11 cellular contexts compared by ENCODE assay signal in the genomic region with DNA sequence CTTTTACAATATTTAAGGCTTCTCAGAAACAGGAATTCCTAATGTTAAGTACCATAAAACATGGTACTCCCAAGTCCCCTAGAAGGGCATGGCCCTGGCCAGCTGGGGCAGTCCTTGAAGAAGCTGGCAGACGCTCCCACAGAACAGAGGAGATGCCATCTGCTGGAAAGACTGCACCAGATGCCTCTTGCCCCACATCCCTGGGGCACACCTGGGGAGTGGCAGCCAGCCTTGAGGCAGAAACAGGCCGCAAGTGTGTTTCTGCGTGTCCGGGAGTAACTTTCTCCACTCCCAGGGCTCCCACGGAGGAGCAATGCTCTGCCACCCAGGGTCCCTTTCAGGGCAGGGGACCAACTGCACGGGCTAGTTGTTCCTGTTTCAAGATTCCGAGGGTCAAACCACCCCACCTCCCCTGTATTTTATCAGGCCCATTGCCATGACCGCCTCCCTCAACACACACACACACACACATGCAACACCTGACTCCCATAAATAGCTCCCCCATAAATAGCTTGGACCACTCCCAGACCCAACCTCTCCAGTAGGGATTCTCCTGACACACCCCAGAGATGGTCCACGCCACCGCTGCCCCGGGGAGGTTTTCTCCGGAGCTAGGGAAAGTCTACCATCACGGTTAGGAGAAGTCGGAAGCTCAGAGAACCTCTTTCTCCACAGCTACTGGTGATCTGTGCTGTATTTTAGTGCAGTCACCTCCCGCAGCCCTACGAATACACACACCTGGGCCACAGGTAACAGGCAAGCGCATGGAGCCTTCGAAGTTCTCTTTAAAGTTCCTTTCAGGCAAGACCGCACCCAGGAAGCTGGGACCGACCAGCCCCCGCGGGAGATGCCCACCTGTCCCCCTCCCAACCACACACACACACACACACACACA. TPM values are rescaled to one million over a fixed set of nuclear protein-coding genes. Genes with fewer than 3 reads are reported as not detected.
A peak's percentile ranks its signal among the peaks of the same experiment; 100 is the strongest.
DNase-seq lines count a peak whose midpoint lies in the region; ATAC-seq, FAIRE-seq and TF ChIP-seq lines count a peak whose summit lies in the region.
"Had no signal": no experiment of that assay in that cellular context is flagged by ENCODE, and none has a peak within 500 bp of the region (broad histone marks: within the 10 kb centered on the region; RNA-seq: fewer than 3 reads in every experiment).

No MANE protein-coding gene starts in this region.

- no peak overlapping the region for H4K91ac ChIP-seq in neuronal stem cell (ENCODE audit: low read depth, low read length, poor library complexity)

- H3K79me1 ChIP-seq in neuronal stem cell (ENCODE audit: low read depth, low read length): no peaks in the 10 kb centered on the region

- CTCF ChIA-PET in endothelial cell of umbilical vein (lab: Charles Lee): interaction anchor here (0.6 to 9.6 kb wide), 18 partner anchors 10 to 695 kb away, joined by 3 to 173 read pairs (median 4); no protein-coding TSS in a partner anchor
- CTCF ChIA-PET in activated naive CD4-positive, alpha-beta T cell treated with anti-CD3 and anti-CD28 coated beads for 36 hours (lab: Charles Lee): interaction anchor here (0.6 to 1.9 kb wide), 4 partner anchors 132 to 181 kb away, joined by 3 to 8 read pairs (median 4); no protein-coding TSS in a partner anchor

- FAIRE-seq in endothelial cell of umbilical vein (lab: Jason Lieb, UNC): peak; percentile 46

- H3K9ac ChIP-seq in endothelial cell of umbilical vein (replicated peaks; ENCODE audit: extremely low read depth, insufficient read depth, low read length) (peak overlapping the region; percentile 55), neuronal stem cell (ENCODE audit: low read depth, low read length, poor library complexity) (no peak overlapping the region)

- H3K4me3 ChIP-seq in AG10803 (ENCODE audit: low read length) (peak overlapping the region; percentile 79), endothelial cell of umbilical vein (replicated peaks in 1 of 3; ENCODE audit: insufficient read depth in 1 of 3, low read depth in 1 of 3, low read length in 3 of 3) (peak overlapping the region; percentile 54 to 93 (median 56)), neuronal stem cell (ENCODE audit: low read length in 2 of 2) (peak overlapping the region; percentile 70 to 86)

- H2AFZ ChIP-seq in endothelial cell of umbilical vein (ENCODE audit: low read depth, low read length): peak overlapping the region; percentile 74
- H2AFZ ChIP-seq in neuronal stem cell (ENCODE audit: low read length): peak overlapping the region; percentile 99

- peak overlapping the region; percentile 76 for H2BK12ac ChIP-seq in neuronal stem cell (ENCODE audit: low read length)

- dilution Hi-C loops in endothelial cell of umbilical vein (cut with MboI; ENCODE audit: extremely low pct_ligation_motif_present, low sequenced_read_pairs): no loop called here

- peaks cover 6% of the 10 kb centered on the region in 2 experiments for H3K27me3 ChIP-seq in endothelial cell of umbilical vein (ENCODE audit: control insufficient read depth in 2 of 2, insufficient read depth in 2 of 2, low read length in 2 of 2)
- H3K27me3 ChIP-seq in neuronal stem cell (ENCODE audit: control insufficient read depth in 3 of 3, insufficient read depth in 3 of 3, low read depth in 1 of 3, low read length in 3 of 3): peaks cover 9 to 17% (median 12%) of the 10 kb centered on the region in 3 experiments

- no peak overlapping the region for H3K23ac ChIP-seq in neuronal stem cell (ENCODE audit: low read depth, low read length, poor library complexity)

- H3K4me1 ChIP-seq in endothelial cell of umbilical vein (ENCODE audit: control insufficient read depth, extremely low read depth, insufficient read depth, low read length) (peaks cover 20% of the 10 kb centered on the region), neuronal stem cell (ENCODE audit: control insufficient read depth in 2 of 2, insufficient read depth in 1 of 2, low read depth in 1 of 2, low read length in 2 of 2) (peaks cover 0 to 4% of the 10 kb centered on the region in 2 donors)

- TF ChIP-seq POLR2A in endothelial cell of umbilical vein (IDR thresholded peaks at IDR 0.05; ENCODE audit: low read depth, low read length): peak; percentile 0

- no peak overlapping the region for H3K4ac ChIP-seq in neuronal stem cell (ENCODE audit: low read length)

- H3K9me3 Mint-ChIP-seq in activated T-cell treated with anti-CD3 and anti-CD28 coated beads, Interleukin-2, amount 50 U/mL, for 24 hours: no peaks in the 10 kb centered on the region
- H3K9me3 Mint-ChIP-seq in activated naive CD4-positive, alpha-beta T cell treated with anti-CD3 and anti-CD28 coated beads for 36 hours: no peaks in the 10 kb centered on the region

- no peaks in the 10 kb centered on the region for H3K4me1 Mint-ChIP-seq in activated T-cell treated with anti-CD3 and anti-CD28 coated beads, Interleukin-2, amount 50 U/mL, for 24 hours (ENCODE audit: low read depth)
- peaks cover 2% of the 10 kb centered on the region for H3K4me1 Mint-ChIP-seq in activated naive CD4-positive, alpha-beta T cell treated with anti-CD3 and anti-CD28 coated beads for 36 hours (ENCODE audit: low read depth)

- no peak overlapping the region for H3K14ac ChIP-seq in neuronal stem cell (ENCODE audit: low read length)

- H2AK5ac ChIP-seq in neuronal stem cell (ENCODE audit: low read depth, low read length): no peak overlapping the region

- H2BK15ac ChIP-seq in neuronal stem cell (ENCODE audit: low read length): no peak overlapping the region

- no peak overlapping the region for H3K4me3 Mint-ChIP-seq in activated T-cell treated with anti-CD3 and anti-CD28 coated beads, Interleukin-2, amount 50 U/mL, for 24 hours
- H3K4me3 Mint-ChIP-seq in activated naive CD4-positive, alpha-beta T cell treated with anti-CD3 and anti-CD28 coated beads for 36 hours: no peak overlapping the region

- H3K18ac ChIP-seq in neuronal stem cell (ENCODE audit: low read length): peak overlapping the region; percentile 81

- peak overlapping the region; percentile 91 for H3K4me2 ChIP-seq in endothelial cell of umbilical vein (ENCODE audit: insufficient read depth, low read length)
- H3K4me2 ChIP-seq in neuronal stem cell (ENCODE audit: insufficient read depth, low read length, poor library complexity, severe bottlenecking): peak overlapping the region; percentile 87

- TSS peak; percentile 82 for BruUV-seq in endothelial cell of umbilical vein (replicated peaks; lab: Mats Ljungman, UMichigan)

- H3K9me3 ChIP-seq in endothelial cell of umbilical vein (replicated peaks; ENCODE audit: control insufficient read depth, insufficient read depth, low read length) (no peaks in the 10 kb centered on the region), neuronal stem cell (replicated peaks in 1 of 2; ENCODE audit: control insufficient read depth in 2 of 2, insufficient read depth in 1 of 2, low read depth in 1 of 2, low read length in 2 of 2) (no peaks in the 10 kb centered on the region)
- H3K9me3 ChIP-seq: left lung had no signal

- DNase-seq in AG10803 (ENCODE audit: low read depth) (no peak), NCI-H2171 (lab: John Stamatoyannopoulos, UW) (peak; percentile 51), endothelial cell of umbilical vein (ENCODE audit: low read depth, low spot score) (peak; percentile 30), neuronal stem cell (ENCODE audit: low spot score) (no peak)
- no peak for DNase-seq in activated T-cell treated with anti-CD3 and anti-CD28 coated beads, Interleukin-2, amount 50 U/mL, for 24 hours
- no peak for DNase-seq in activated naive CD4-positive, alpha-beta T cell treated with anti-CD3 and anti-CD28 coated beads for 36 hours
- DNase-seq in activated CD4-positive, alpha-beta T cell treated with anti-CD3 and anti-CD28 coated beads, Interleukin-2, amount 50 U/mL, for 48 hours: no peak
- DNase-seq: activated naive CD4-positive, alpha-beta T cell treated with Interleukin-2 at 50 U/mL for 16 hours; Calu3 had no signal

- peaks cover 63% of the 10 kb centered on the region for H3K79me2 ChIP-seq in endothelial cell of umbilical vein (ENCODE audit: control insufficient read depth, insufficient read depth, low read length)

- H2BK5ac ChIP-seq in neuronal stem cell (ENCODE audit: low read length): no peak overlapping the region

- H4K20me1 ChIP-seq in endothelial cell of umbilical vein (replicated peaks; ENCODE audit: control insufficient read depth, extremely low read depth, insufficient read depth, low read length): no peaks in the 10 kb centered on the region

- no peak overlapping the region for H3K27ac Mint-ChIP-seq in activated T-cell treated with anti-CD3 and anti-CD28 coated beads, Interleukin-2, amount 50 U/mL, for 24 hours
- H3K27ac Mint-ChIP-seq in activated naive CD4-positive, alpha-beta T cell treated with anti-CD3 and anti-CD28 coated beads for 36 hours: no peak overlapping the region

- H4K8ac ChIP-seq in neuronal stem cell (ENCODE audit: low read depth, low read length): no peak overlapping the region

- no peak overlapping the region for H2BK120ac ChIP-seq in neuronal stem cell (ENCODE audit: low read depth, low read length)

- POLR2A ChIA-PET in endothelial cell of umbilical vein (lab: Charles Lee): no interaction called here

- intact Hi-C loops in endothelial cell of umbilical vein (cut with micrococcal nuclease): loop anchor here (1.0 to 5.0 kb wide), 4 partner anchors 10 to 423 kb away; no protein-coding TSS in a partner anchor
- intact Hi-C loops in activated naive CD4-positive, alpha-beta T cell treated with anti-CD3 and anti-CD28 coated beads for 36 hours (cut with micrococcal nuclease): loop anchor here (10.0 kb wide), 1 partner anchor 693 kb away; no protein-coding TSS in a partner anchor

- H3K36me3 Mint-ChIP-seq in activated T-cell treated with anti-CD3 and anti-CD28 coated beads, Interleukin-2, amount 50 U/mL, for 24 hours (ENCODE audit: low read depth): no peaks in the 10 kb centered on the region
- H3K36me3 Mint-ChIP-seq in activated naive CD4-positive, alpha-beta T cell treated with anti-CD3 and anti-CD28 coated beads for 36 hours (ENCODE audit: low read depth): no peaks in the 10 kb centered on the region

- WGBS in neuronal stem cell (ENCODE audit: extremely low coverage in 2 of 2, insufficient read length in 2 of 2, insufficient replicate concordance in 1 of 2), 2 donors: no CpG with 5 or more reads among the region's 22 CpGs

- H3K9me1 ChIP-seq in endothelial cell of umbilical vein (replicated peaks; ENCODE audit: control insufficient read depth, extremely low read depth, insufficient read depth, low read length): no peaks in the 10 kb centered on the region

- H3K27me3 Mint-ChIP-seq in activated T-cell treated with anti-CD3 and anti-CD28 coated beads, Interleukin-2, amount 50 U/mL, for 24 hours: peaks cover 21% of the 10 kb centered on the region
- H3K27me3 Mint-ChIP-seq in activated naive CD4-positive, alpha-beta T cell treated with anti-CD3 and anti-CD28 coated beads for 36 hours (ENCODE audit: low read depth): peaks cover 13% of the 10 kb centered on the region

- ATAC-seq in GM18873 (IDR thresholded peaks at IDR 0.05; ENCODE audit: low FRiP score, unreplicated experiment): no peak

- H3K27ac ChIP-seq in endothelial cell of umbilical vein (ENCODE audit: insufficient read depth, low read depth, low read length): peak overlapping the region; percentile 39
- H3K27ac ChIP-seq in neuronal stem cell (replicated peaks; ENCODE audit: low read length): no peak overlapping the region
- H3K27ac ChIP-seq: left lung had no signal

- no peak; the same call in 1 of the 2 replicates for TF ChIP-seq CTCF in AG10803 (conservative IDR thresholded peaks at IDR 0.05; ENCODE audit: low read length)
- peak in 1 of 2 donors; percentile 3 for TF ChIP-seq CTCF in endothelial cell of umbilical vein (IDR thresholded peaks at IDR 0.05; ENCODE audit: extremely low read depth in 1 of 2, insufficient read depth in 1 of 2, low read depth in 1 of 2, low read length in 2 of 2)

- H3K36me3 ChIP-seq in endothelial cell of umbilical vein (ENCODE audit: control insufficient read depth in 2 of 2, extremely low read depth in 1 of 2, insufficient read depth in 2 of 2, low read length in 2 of 2): peaks cover 0 to 2% of the 10 kb centered on the region in 2 experiments
- no peaks in the 10 kb centered on the region for H3K36me3 ChIP-seq in neuronal stem cell (replicated peaks in 1 of 2; ENCODE audit: control insufficient read depth in 2 of 2, insufficient read depth in 2 of 2, low read length in 2 of 2)
- H3K36me3 ChIP-seq: left lung had no signal

RNA-seq across cellular contexts. Expression of gene SPOCK1, which starts 1.5 kb away (rescaled TPM):
- total RNA-seq in endothelial cell of umbilical vein: 280 and 404 TPM in 2 replicates
- polyA plus RNA-seq in endothelial cell of umbilical vein: 123 and 144 TPM in 2 replicates
- polyA plus RNA-seq in endothelial cell of umbilical vein (2011; cell fraction: cytosol; rRNA removed): 184 and 186 TPM in 2 replicates
- 92.9 and 146 TPM in 2 replicates for polyA plus RNA-seq in endothelial cell of umbilical vein (2011; cell fraction: nucleus; rRNA removed)
- polyA plus RNA-seq in endothelial cell of umbilical vein (2012): 501 and 503 TPM in 2 replicates
- 379 and 461 TPM in 2 replicates for polyA minus RNA-seq in endothelial cell of umbilical vein
- polyA minus RNA-seq in endothelial cell of umbilical vein (2011; cell fraction: cytosol; rRNA and poly(A)+ RNA removed): 6.2 TPM
- 158 and 185 TPM in 2 replicates for polyA minus RNA-seq in endothelial cell of umbilical vein (2011; cell fraction: nucleus; rRNA and poly(A)+ RNA removed)
- 17.7 TPM for polyA plus RNA-seq in neuronal stem cell (2013, experiment 1 of 2)
- 17.8 TPM for polyA plus RNA-seq in neuronal stem cell (2013, experiment 2 of 2)
- total RNA-seq in activated naive CD4-positive, alpha-beta T cell treated with anti-CD3 and anti-CD28 coated beads for 36 hours: under 1 TPM in 1 of 2 experiments, not detected in 1; 0.42 TPM

Comparison
In these comparisons a context has a peak if more than half of its experiments do, and no peak if none do; other contexts are left out.
1. DNase-seq: peak in NCI-H2171 (single experiment) and endothelial cell of umbilical vein (single experiment); none in AG10803 (single experiment), neuronal stem cell (single experiment), activated T-cell treated with anti-CD3 and anti-CD28 coated beads, Interleukin-2, amount 50 U/mL, for 24 hours (single experiment), activated naive CD4-positive, alpha-beta T cell treated with anti-CD3 and anti-CD28 coated beads for 36 hours (single experiment) and activated CD4-positive, alpha-beta T cell treated with anti-CD3 and anti-CD28 coated beads, Interleukin-2, amount 50 U/mL, for 48 hours (0 of 2).
2. RNA of gene SPOCK1, which starts 1.5 kb away (total RNA-seq): 280 to 404 TPM in endothelial cell of umbilical vein; 0.42 TPM in activated naive CD4-positive, alpha-beta T cell treated with anti-CD3 and anti-CD28 coated beads for 36 hours; every median in the first group is over 100 times any median in the second.
3. Peak in every context shown above with its lines, with median percentiles within 50 percentile points of each other: H3K4me3 ChIP-seq.